8 cellular contexts compared by ENCODE assay signal in genomic region chr3:183591881-183592521, GRCh38. TPM values are rescaled to one million over a fixed set of nuclear protein-coding genes. Genes with fewer than 3 reads are reported as not detected.
A peak's percentile ranks its signal among the peaks of the same experiment; 100 is the strongest.
DNase-seq lines count a peak whose midpoint lies in the region; ATAC-seq, FAIRE-seq and TF ChIP-seq lines count a peak whose summit lies in the region.

No MANE protein-coding gene starts in this region.

- no peaks in the 10 kb centered on the region for H3K36me3 Mint-ChIP-seq in activated naive CD8-positive, alpha-beta T cell treated with anti-CD3 and anti-CD28 coated beads for 36 hours

- H3K9me3 Mint-ChIP-seq in activated naive CD8-positive, alpha-beta T cell treated with anti-CD3 and anti-CD28 coated beads for 36 hours, result peaks cover 4% of the 10 kb centered on the region

- no peak for TF ChIP-seq EP300 in sigmoid colon (IDR thresholded peaks at IDR 0.05)

- DNase-seq in GM12865 (ENCODE audit: low read depth), result peak; percentile 84
- DNase-seq in activated naive CD8-positive, alpha-beta T cell treated with anti-CD3 and anti-CD28 coated beads for 36 hours, result no peak
- no peak for DNase-seq in retinal pigment epithelial cell (ENCODE audit: low read depth)
- no peak for DNase-seq in small intestine
- no peak for DNase-seq in sigmoid colon
- no peak for DNase-seq in ecto neural progenitor cell (ENCODE audit: low spot score)

- H3K27ac ChIP-seq in small intestine (ENCODE audit: low read depth in 1 of 2, low read length in 1 of 2) (no peak overlapping the region), sigmoid colon (no peak overlapping the region)

- H3K36me3 ChIP-seq in small intestine (ENCODE audit: control insufficient read depth in 2 of 2, insufficient read depth in 2 of 2, low read length in 2 of 2) (no peaks in the 10 kb centered on the region), sigmoid colon (no peaks in the 10 kb centered on the region)

- no peaks in the 10 kb centered on the region for H3K27me3 ChIP-seq in small intestine (ENCODE audit: control insufficient read depth in 2 of 2, insufficient read depth in 2 of 2, low read length in 2 of 2)
- H3K27me3 ChIP-seq in sigmoid colon, result no peaks in the 10 kb centered on the region

- H3K27ac Mint-ChIP-seq in activated naive CD8-positive, alpha-beta T cell treated with anti-CD3 and anti-CD28 coated beads for 36 hours, result peak overlapping the region; percentile 26

- H3K9me3 ChIP-seq in small intestine (ENCODE audit: control insufficient read depth, low read depth), result no peaks in the 10 kb centered on the region
- no peaks in the 10 kb centered on the region for H3K9me3 ChIP-seq in sigmoid colon

- WGBS in small intestine, 3 donors, result 41 to 68% (median 52%) methylated on average over 6 of the region's 6 CpGs
- 41 to 66% methylated on average over 6 of the region's 6 CpGs for WGBS in sigmoid colon, 2 donors

- peak overlapping the region; percentile 16 for H3K4me3 Mint-ChIP-seq in activated naive CD8-positive, alpha-beta T cell treated with anti-CD3 and anti-CD28 coated beads for 36 hours

- peak; percentile 29 for TF ChIP-seq CTCF in GM12865 (IDR thresholded peaks at IDR 0.05; ENCODE audit: insufficient read depth, low read depth, low read length, missing control alignments)
- TF ChIP-seq CTCF in retinal pigment epithelial cell (conservative IDR thresholded peaks at IDR 0.05; ENCODE audit: low read depth, low read length), result peak; percentile 35
- no peak for TF ChIP-seq CTCF in sigmoid colon (IDR thresholded peaks at IDR 0.05)

- H3K4me3 ChIP-seq in GM12865 (ENCODE audit: low read depth, low read length) (no peak overlapping the region), retinal pigment epithelial cell (ENCODE audit: low read length) (no peak overlapping the region), small intestine (ENCODE audit: low read depth in 1 of 2, low read length in 2 of 2) (no peak overlapping the region), sigmoid colon (no peak overlapping the region)

- intact Hi-C loops in sigmoid colon (cut with DNase I), result no loop called here

- no peaks in the 10 kb centered on the region for H3K27me3 Mint-ChIP-seq in activated naive CD8-positive, alpha-beta T cell treated with anti-CD3 and anti-CD28 coated beads for 36 hours

- H3K4me1 ChIP-seq in small intestine (ENCODE audit: control insufficient read depth in 2 of 2, insufficient read depth in 1 of 2, low read depth in 1 of 2, low read length in 1 of 2) (no peaks in the 10 kb centered on the region), sigmoid colon (no peaks in the 10 kb centered on the region)

- H3K4me1 Mint-ChIP-seq in activated naive CD8-positive, alpha-beta T cell treated with anti-CD3 and anti-CD28 coated beads for 36 hours, result peaks cover 12% of the 10 kb centered on the region

- ATAC-seq in GM21360 (IDR thresholded peaks at IDR 0.05; ENCODE audit: unreplicated experiment) (peak; percentile 91), HG03460 (IDR thresholded peaks at IDR 0.05; ENCODE audit: unreplicated experiment) (peak; percentile 95)

- FAIRE-seq in small intestine (lab: Jason Lieb, UNC), result no peak

- no peak for TF ChIP-seq POLR2A in sigmoid colon (IDR thresholded peaks at IDR 0.05)

RNA-seq across cellular contexts. Expression of gene KLHL6, which starts 36.5 kb away (rescaled TPM):
- total RNA-seq in activated naive CD8-positive, alpha-beta T cell treated with anti-CD3 and anti-CD28 coated beads for 36 hours, result 10 to 100 TPM; 26.6 to 26.8 TPM
- polyA plus RNA-seq in small intestine, result 1 to 10 TPM in 2 of 3 donors, under 1 TPM in 1; 0.22 to 2.0 (median 1.1) TPM
- total RNA-seq in sigmoid colon, result 1 to 10 TPM in 3 of 4 donors, under 1 TPM in 1; 0.82 to 2.0 (median 1.4) TPM
- polyA plus RNA-seq in sigmoid colon, result 10 to 100 TPM in 1 of 3 donors, under 1 TPM in 2; under 0.01 to 10.3 (median 0.69) TPM

RNA-seq across cellular contexts. Expression of gene KLHL24, which starts 43.4 kb away (rescaled TPM):
- total RNA-seq in activated naive CD8-positive, alpha-beta T cell treated with anti-CD3 and anti-CD28 coated beads for 36 hours, result 1 to 10 TPM; 6.7 to 8.0 TPM
- 10 to 100 TPM in 2 of 3 donors, 1 to 10 TPM in 1; 8.1 to 13.2 (median 11.6) TPM for polyA plus RNA-seq in small intestine
- total RNA-seq in sigmoid colon, result 100 to 1,000 TPM; 144 to 201 (median 171) TPM
- polyA plus RNA-seq in sigmoid colon, result 10 to 100 TPM in 2 of 3 donors, 1 to 10 TPM in 1; 8.8 to 17.4 (median 11.0) TPM

Comparison
In these comparisons a context has a peak if more than half of its experiments do, and no peak if none do; other contexts are left out.
1. CTCF ChIP-seq: peak in GM12865 (single experiment) and retinal pigment epithelial cell (single experiment); none in sigmoid colon (0 of 4).
2. RNA of gene KLHL6, which starts 36.5 kb away (total RNA-seq): 26.6 to 26.8 TPM in activated naive CD8-positive, alpha-beta T cell treated with anti-CD3 and anti-CD28 coated beads for 36 hours; 0.82 to 2.0 TPM in sigmoid colon; every median in the first group is over 4 times any median in the second.
3. RNA of gene KLHL24, which starts 43.4 kb away (total RNA-seq): 144 to 201 TPM in sigmoid colon; 6.7 to 8.0 TPM in activated naive CD8-positive, alpha-beta T cell treated with anti-CD3 and anti-CD28 coated beads for 36 hours; every median in the first group is over 10 times any median in the second.